ENCODE assay signal across 7 cellular contexts in genomic region chr2:162297925-162298552, GRCh38. TPM values are rescaled to one million over a fixed set of nuclear protein-coding genes. Genes with fewer than 3 reads are reported as not detected.
DNase-seq lines count a peak whose midpoint lies in the region; ATAC-seq, FAIRE-seq and TF ChIP-seq lines count a peak whose summit lies in the region.

No MANE protein-coding gene starts in this region.

- no peak overlapping the region for H3K27ac ChIP-seq in RWPE2 (ENCODE audit: poor library complexity, severe bottlenecking)
- H3K27ac ChIP-seq in K562 (ENCODE audit: extremely low read depth, low read depth, low read length) = no peak overlapping the region

- no peak overlapping the region for H3K9ac ChIP-seq in K562 (ENCODE audit: insufficient read depth in 1 of 2, low read depth in 2 of 2, low read length in 2 of 2)

- no peaks in the 10 kb centered on the region for H4K20me1 ChIP-seq in K562 (replicated peaks; ENCODE audit: control insufficient read depth, insufficient read depth, low read length)

- no peaks in the 10 kb centered on the region for H3K9me3 ChIP-seq in RWPE2 (ENCODE audit: severe bottlenecking)
- no peaks in the 10 kb centered on the region for H3K9me3 ChIP-seq in K562 (replicated peaks; ENCODE audit: control insufficient read depth, insufficient read depth, low read depth, low read length)

- CTCF ChIA-PET in K562 (lab: Yijun Ruan, JAX; ENCODE audit: low intra/inter-chr PET ratio) = interaction anchor here (1.5 kb wide), 1 partner anchor 78 kb away, joined by 4 read pairs; no protein-coding TSS in a partner anchor

- POLR2A ChIA-PET in K562 (lab: Yijun Ruan, JAX) = no interaction called here

- H3K27me3 ChIP-seq in RWPE2 (ENCODE audit: insufficient read depth, poor library complexity, severe bottlenecking) = no peaks in the 10 kb centered on the region
- H3K27me3 ChIP-seq in K562 (ENCODE audit: control insufficient read depth in 2 of 2, insufficient read depth in 2 of 2, low read length in 2 of 2) = no peaks in the 10 kb centered on the region
- H3K27me3 ChIP-seq in kidney epithelial cell (ENCODE audit: control insufficient read depth, insufficient read depth, low read length) = no peaks in the 10 kb centered on the region

- in situ Hi-C loops in K562 (cut with MboI) = no loop called here

- no peak overlapping the region for H2AFZ ChIP-seq in K562 (ENCODE audit: low read depth, low read length)

- peak; percentile 7 for DNase-seq in ELF-1 (ENCODE audit: low read depth, low spot score)
- DNase-seq in LHCN-M2 (ENCODE audit: low read depth) = peak; percentile 79
- no peak for DNase-seq in RWPE2 (ENCODE audit: low spot score)
- DNase-seq in K562 (ENCODE audit: extremely low read depth in 1 of 4, low spot score in 3 of 4) = peak; percentile 28 to 75 (median 38)
- DNase-seq in kidney epithelial cell (ENCODE audit: low read depth) = no peak
- peak; percentile 18 to 48 for DNase-seq in stimulated activated CD4-positive, alpha-beta T cell treated with anti-CD3 and anti-CD28 coated beads, Interleukin-4, amount 100 ng/mL, for 48 hours (ENCODE audit: low read depth in 2 of 2)

- intact Hi-C loops in K562 (cut with micrococcal nuclease) = loop anchor here (2.0 to 5.0 kb wide), 4 partner anchors 77 to 711 kb away; partner anchors contain the start of gene GCG

- peak; percentile 79 for FAIRE-seq in K562 (lab: Jason Lieb, UNC)

- H3K4me3 ChIP-seq in RWPE2 (ENCODE audit: severe bottlenecking) = no peak overlapping the region
- no peak overlapping the region for H3K4me3 ChIP-seq in K562
- no peak overlapping the region for H3K4me3 ChIP-seq in kidney epithelial cell (ENCODE audit: low read depth, low read length)

- peaks cover 25% of the 10 kb centered on the region for H3K4me1 ChIP-seq in RWPE2 (ENCODE audit: insufficient read depth, poor library complexity, severe bottlenecking)
- H3K4me1 ChIP-seq in K562 (replicated peaks in 1 of 2; ENCODE audit: control insufficient read depth in 2 of 2, insufficient read depth in 2 of 2, low read length in 2 of 2) = no peaks in the 10 kb centered on the region

- H3K79me2 ChIP-seq in K562 (ENCODE audit: control insufficient read depth, insufficient read depth, low read length) = no peaks in the 10 kb centered on the region

- TF ChIP-seq CTCF in RWPE2 (IDR thresholded peaks at IDR 0.05; ENCODE audit: poor library complexity, severe bottlenecking) = peak; percentile 87
- TF ChIP-seq CTCF in K562 (IDR thresholded peaks at IDR 0.05 in 2 of 3, conservative IDR thresholded peaks at IDR 0.05 in 1 of 3; ENCODE audit: insufficient read depth in 2 of 3, low read depth in 1 of 3, low read length in 3 of 3) = peak; percentile 35 to 79 (median 58); a peak in 5 of 6 replicates
- peak; percentile 70 for TF ChIP-seq CTCF in kidney epithelial cell (IDR thresholded peaks at IDR 0.05; ENCODE audit: insufficient read depth, low read length, poor library complexity, severe bottlenecking)

- H3K9me1 ChIP-seq in K562 (ENCODE audit: control insufficient read depth, insufficient read depth, low read length) = no peaks in the 10 kb centered on the region

- H3K4me2 ChIP-seq in K562 (ENCODE audit: insufficient read depth, low read length) = no peak overlapping the region

- no peak for TF ChIP-seq EP300 in K562 (IDR thresholded peaks at IDR 0.05; ENCODE audit: low read length)

- BruUV-seq in K562 (replicated peaks; lab: Mats Ljungman, UMichigan) = no TSS peak

- peak; percentile 81 to 82 for TF ChIP-seq RAD21 in K562 (CRISPR knock-in tag; conservative IDR thresholded peaks at IDR 0.05 in 1 of 2, IDR thresholded peaks at IDR 0.05 in 1 of 2)

- ATAC-seq in GM21526 (IDR thresholded peaks at IDR 0.05; ENCODE audit: low FRiP score, unreplicated experiment) (peak; percentile 61), RWPE2 (ENCODE audit: low read depth) (0 out of 3 replicates have a peak, but pooled peaks have one; percentile 35), K562 (peak; percentile 82)

- no peak for TF ChIP-seq POLR2A in K562 (conservative IDR thresholded peaks at IDR 0.05)

- 10% methylated on average over 5 of the region's 5 CpGs for WGBS in K562 (ENCODE audit: insufficient coverage, low coverage, missing lambda C conversion rate)

- H3K36me3 ChIP-seq in RWPE2 (ENCODE audit: low read depth) = no peaks in the 10 kb centered on the region
- H3K36me3 ChIP-seq in K562 (ENCODE audit: control insufficient read depth, insufficient read depth, low read length) = no peaks in the 10 kb centered on the region
- H3K36me3 ChIP-seq in kidney epithelial cell (ENCODE audit: control insufficient read depth, insufficient read depth, low read length) = no peaks in the 10 kb centered on the region

TF ChIP-seq in K562, 482 proteins besides CTCF, POLR2A, EP300 and RAD21 (continues in another document):
- TF ChIP-seq ZNF384 (IDR thresholded peaks at IDR 0.05; ENCODE audit: low read depth, low read length) = peak; percentile 75

RNA-seq across cellular contexts. Expression of gene IFIH1, which starts 20.4 kb away (rescaled TPM):
- 2.6 and 5.6 TPM in 2 replicates for total RNA-seq in LHCN-M2 (2014; rRNA removed)
- 1.0 TPM for polyA plus RNA-seq in LHCN-M2 (2012)
- total RNA-seq in K562 (2011; cell fraction: chromatin; rRNA removed; ENCODE audit: low replicate concordance) = 0.32 TPM in 2 replicates
- total RNA-seq in K562 (2011; cell fraction: nucleolus; rRNA removed) = 0.33 TPM in 1 of 2 replicates, not detected in the other
- total RNA-seq in K562 (2011; cell fraction: nucleoplasm; rRNA removed) = 0.44 TPM in 1 of 2 replicates, not detected in the other
- 0.50 and 0.61 TPM in 2 replicates for total RNA-seq in K562 (2014; rRNA removed)
- 0.51 and 0.69 TPM in 2 replicates for total RNA-seq in K562 (2014; rRNA removed; fragmentation: Illumina TruSeq; extraction: Trizol)
- total RNA-seq in K562 (2015; rRNA removed; fragmentation: Illumina TruSeq; extraction: Trizol) = 0.64 and 0.94 TPM in 2 replicates
- 0.91 and 1.1 TPM in 2 replicates for total RNA-seq in K562 (2021)
- 0.07 and 0.15 TPM in 2 replicates for polyA plus RNA-seq in K562 (2011; rRNA removed)
- 0.16 TPM in 1 of 2 replicates, not detected in the other for polyA plus RNA-seq in K562 (2011; cell fraction: cytosol; rRNA removed)
- 0.15 and 0.26 TPM in 2 replicates for polyA plus RNA-seq in K562 (2011; cell fraction: nucleus; rRNA removed)
- 0.95 and 2.7 TPM in 2 replicates for polyA plus RNA-seq in K562 (2012)
- polyA plus RNA-seq in K562 (2014; fragmentation: Illumina TruSeq; extraction: Trizol) = 0.54 and 1.2 TPM in 2 replicates
- polyA plus RNA-seq in K562 (2014; fragmentation: Nextera tagmentation; extraction: Ambion mirVana) = under 1 TPM in 1 of 2 experiments, not detected in 1; 0.29 TPM
- polyA plus RNA-seq in K562 (2014; rRNA removed) = 0.12 and 0.28 TPM in 2 replicates
- 0.12 and 0.28 TPM in 2 replicates for polyA minus RNA-seq in K562 (2011; rRNA and poly(A)+ RNA removed)
- not detected in 2 replicates for polyA minus RNA-seq in K562 (2011; cell fraction: cytosol; rRNA and poly(A)+ RNA removed)
- 0.27 and 0.33 TPM in 2 replicates for polyA minus RNA-seq in K562 (2011; cell fraction: nucleus; rRNA and poly(A)+ RNA removed)
- 25.8 and 27.1 TPM in 2 replicates for total RNA-seq in kidney epithelial cell

RNA-seq across cellular contexts. Expression of gene GCA, which starts 45.9 kb away (rescaled TPM):
- total RNA-seq in LHCN-M2 (2014; rRNA removed) (0.52 and 0.90 TPM in 2 replicates), K562 (2014; rRNA removed) (0.49 TPM in 1 of 2 replicates, not detected in the other), K562 (2014; rRNA removed; fragmentation: Illumina TruSeq; extraction: Trizol) (0.36 and 0.61 TPM in 2 replicates), K562 (2015; rRNA removed; fragmentation: Illumina TruSeq; extraction: Trizol) (0.45 and 0.65 TPM in 2 replicates), K562 (2021) (0.38 and 0.42 TPM in 2 replicates), kidney epithelial cell (14.4 and 33.3 TPM in 2 replicates)
- polyA plus RNA-seq in LHCN-M2 (2012) = 0.35 TPM
- not detected in 2 replicates for total RNA-seq in K562 (2011; cell fraction: chromatin; rRNA removed; ENCODE audit: low replicate concordance)
- not detected in 2 replicates for total RNA-seq in K562 (2011; cell fraction: nucleolus; rRNA removed)
- not detected in 2 replicates for total RNA-seq in K562 (2011; cell fraction: nucleoplasm; rRNA removed)
- polyA plus RNA-seq in K562 (2011; rRNA removed) (0.49 TPM in 1 of 2 replicates, not detected in the other), K562 (2014; fragmentation: Illumina TruSeq; extraction: Trizol) (0.19 and 0.25 TPM in 2 replicates), K562 (2014; fragmentation: Nextera tagmentation; extraction: Ambion mirVana) (under 1 TPM; 0.39 to 0.79 TPM), K562 (2014; rRNA removed) (0.24 and 0.30 TPM in 2 replicates)
- not detected in 2 replicates for polyA plus RNA-seq in K562 (2011; cell fraction: cytosol; rRNA removed)
- 0.34 TPM in 1 of 2 replicates, not detected in the other for polyA plus RNA-seq in K562 (2011; cell fraction: nucleus; rRNA removed)
- 0.33 and 0.73 TPM in 2 replicates for polyA plus RNA-seq in K562 (2012)
- polyA minus RNA-seq in K562 (2011; rRNA and poly(A)+ RNA removed) = not detected in 2 replicates
- polyA minus RNA-seq in K562 (2011; cell fraction: cytosol; rRNA and poly(A)+ RNA removed) = not detected in 2 replicates
- polyA minus RNA-seq in K562 (2011; cell fraction: nucleus; rRNA and poly(A)+ RNA removed) = not detected in 2 replicates

RNA-seq across cellular contexts. Expression of gene FAP, which starts 54.8 kb away (rescaled TPM):
- total RNA-seq in LHCN-M2 (2014; rRNA removed) (102 and 115 TPM in 2 replicates), K562 (2014; rRNA removed) (not detected in 2 replicates), K562 (2014; rRNA removed; fragmentation: Illumina TruSeq; extraction: Trizol) (not detected in 2 replicates), K562 (2015; rRNA removed; fragmentation: Illumina TruSeq; extraction: Trizol) (not detected in 2 replicates), K562 (2021) (not detected in 2 replicates), kidney epithelial cell (2.8 and 3.6 TPM in 2 replicates)
- 29.6 TPM for polyA plus RNA-seq in LHCN-M2 (2012)
- total RNA-seq in K562 (2011; cell fraction: chromatin; rRNA removed; ENCODE audit: low replicate concordance) = not detected in 2 replicates
- not detected in 2 replicates for total RNA-seq in K562 (2011; cell fraction: nucleolus; rRNA removed)
- not detected in 2 replicates for total RNA-seq in K562 (2011; cell fraction: nucleoplasm; rRNA removed)
- polyA plus RNA-seq in K562 (2011; rRNA removed) (not detected in 2 replicates), K562 (2014; fragmentation: Illumina TruSeq; extraction: Trizol) (not detected in 2 replicates), K562 (2014; fragmentation: Nextera tagmentation; extraction: Ambion mirVana) (not detected), K562 (2014; rRNA removed) (not detected in 2 replicates)
- polyA plus RNA-seq in K562 (2011; cell fraction: cytosol; rRNA removed) = not detected in 2 replicates
- polyA plus RNA-seq in K562 (2011; cell fraction: nucleus; rRNA removed) = not detected in 2 replicates
- not detected in 2 replicates for polyA plus RNA-seq in K562 (2012)
- polyA minus RNA-seq in K562 (2011; rRNA and poly(A)+ RNA removed) = not detected in 2 replicates
- not detected in 2 replicates for polyA minus RNA-seq in K562 (2011; cell fraction: cytosol; rRNA and poly(A)+ RNA removed)
- not detected in 2 replicates for polyA minus RNA-seq in K562 (2011; cell fraction: nucleus; rRNA and poly(A)+ RNA removed)

Comparison
In these comparisons a context has a peak if more than half of its experiments do, and no peak if none do; other contexts are left out.
1. DNase-seq: peak in ELF-1 (single experiment), LHCN-M2 (single experiment), K562 (4 of 4) and stimulated activated CD4-positive, alpha-beta T cell treated with anti-CD3 and anti-CD28 coated beads, Interleukin-4, amount 100 ng/mL, for 48 hours (2 of 2); none in RWPE2 (single experiment) and kidney epithelial cell (single experiment).
2. RNA of gene FAP, which starts 54.8 kb away (total RNA-seq): 102 to 115 TPM in LHCN-M2; 2.8 to 3.6 TPM in kidney epithelial cell and not detected in K562; every median in the first group is over 10 times any median in the second.
3. Peak in every context shown above with its lines, with median percentiles within 50 percentile points of each other: ATAC-seq and CTCF ChIP-seq.